1 cellular context compared by ENCODE assay signal in the genomic region with DNA sequence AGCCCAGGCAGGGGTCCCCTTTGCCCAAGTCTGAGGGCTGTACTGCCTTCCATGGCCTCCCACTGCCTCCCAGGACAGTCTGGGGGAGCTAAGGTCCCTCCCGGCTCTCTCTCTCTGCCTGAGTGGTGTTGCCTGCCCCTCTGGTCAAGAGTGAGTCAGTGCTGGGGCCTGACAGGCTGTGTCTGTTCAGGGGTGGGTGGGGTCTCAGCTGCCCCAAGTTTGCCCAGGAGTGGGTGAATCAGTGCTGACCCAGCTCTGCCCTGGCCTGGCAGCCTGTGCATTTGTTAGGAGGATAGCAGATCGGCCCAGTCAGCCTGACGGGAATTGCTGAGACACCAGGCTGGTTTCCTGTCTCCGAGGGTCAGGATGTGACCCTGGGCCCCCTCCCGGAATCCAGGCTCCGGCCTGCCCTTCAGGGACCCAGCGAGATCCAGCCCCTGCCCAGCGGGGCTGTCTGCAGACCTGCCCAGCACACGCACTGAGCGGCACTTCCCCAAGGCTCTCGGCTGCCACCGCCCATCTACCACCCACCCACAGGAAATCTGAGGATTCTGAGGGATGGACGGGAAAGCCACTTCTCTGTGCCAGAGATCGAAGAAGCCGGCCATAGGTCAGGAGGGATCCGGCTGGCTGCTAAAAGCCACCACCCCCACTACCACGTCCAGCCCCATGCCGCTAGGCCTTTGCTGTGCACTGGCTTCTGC.
TF ChIP-seq lines count a peak whose summit lies in the region.

No MANE protein-coding gene starts in this region.

TF ChIP-seq in HepG2, 621 proteins besides CTCF, POLR2A, EP300 and RAD21 (continued from another document and continues in another):
- TF ChIP-seq, protein P1, sequence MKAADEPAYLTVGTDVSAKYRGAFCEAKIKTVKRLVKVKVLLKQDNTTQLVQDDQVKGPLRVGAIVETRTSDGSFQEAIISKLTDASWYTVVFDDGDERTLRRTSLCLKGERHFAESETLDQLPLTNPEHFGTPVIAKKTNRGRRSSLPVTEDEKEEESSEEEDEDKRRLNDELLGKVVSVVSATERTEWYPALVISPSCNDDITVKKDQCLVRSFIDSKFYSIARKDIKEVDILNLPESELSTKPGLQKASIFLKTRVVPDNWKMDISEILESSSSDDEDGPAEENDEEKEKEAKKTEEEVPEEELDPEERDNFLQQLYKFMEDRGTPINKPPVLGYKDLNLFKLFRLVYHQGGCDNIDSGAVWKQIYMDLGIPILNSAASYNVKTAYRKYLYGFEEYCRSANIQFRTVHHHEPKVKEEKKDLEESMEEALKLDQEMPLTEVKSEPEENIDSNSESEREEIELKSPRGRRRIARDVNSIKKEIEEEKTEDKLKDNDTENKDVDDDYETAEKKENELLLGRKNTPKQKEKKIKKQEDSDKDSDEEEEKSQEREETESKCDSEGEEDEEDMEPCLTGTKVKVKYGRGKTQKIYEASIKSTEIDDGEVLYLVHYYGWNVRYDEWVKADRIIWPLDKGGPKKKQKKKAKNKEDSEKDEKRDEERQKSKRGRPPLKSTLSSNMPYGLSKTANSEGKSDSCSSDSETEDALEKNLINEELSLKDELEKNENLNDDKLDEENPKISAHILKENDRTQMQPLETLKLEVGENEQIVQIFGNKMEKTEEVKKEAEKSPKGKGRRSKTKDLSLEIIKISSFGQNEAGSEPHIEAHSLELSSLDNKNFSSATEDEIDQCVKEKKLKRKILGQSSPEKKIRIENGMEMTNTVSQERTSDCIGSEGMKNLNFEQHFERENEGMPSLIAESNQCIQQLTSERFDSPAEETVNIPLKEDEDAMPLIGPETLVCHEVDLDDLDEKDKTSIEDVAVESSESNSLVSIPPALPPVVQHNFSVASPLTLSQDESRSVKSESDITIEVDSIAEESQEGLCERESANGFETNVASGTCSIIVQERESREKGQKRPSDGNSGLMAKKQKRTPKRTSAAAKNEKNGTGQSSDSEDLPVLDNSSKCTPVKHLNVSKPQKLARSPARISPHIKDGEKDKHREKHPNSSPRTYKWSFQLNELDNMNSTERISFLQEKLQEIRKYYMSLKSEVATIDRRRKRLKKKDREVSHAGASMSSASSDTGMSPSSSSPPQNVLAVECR (CRISPR knock-in tag; IDR thresholded peaks at IDR 0.05; ENCODE audit: borderline replicate concordance): no peak
- TF ChIP-seq, protein P2, sequence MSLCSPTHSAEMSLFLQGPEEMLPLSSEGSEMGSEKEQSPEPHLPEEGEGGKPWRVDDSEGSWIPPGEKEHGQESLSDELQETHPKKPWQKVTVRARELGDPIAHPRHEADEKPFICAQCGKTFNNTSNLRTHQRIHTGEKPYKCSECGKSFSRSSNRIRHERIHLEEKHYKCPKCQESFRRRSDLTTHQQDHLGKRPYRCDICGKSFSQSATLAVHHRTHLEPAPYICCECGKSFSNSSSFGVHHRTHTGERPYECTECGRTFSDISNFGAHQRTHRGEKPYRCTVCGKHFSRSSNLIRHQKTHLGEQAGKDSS (CRISPR knock-in tag; IDR thresholded peaks at IDR 0.05; ENCODE audit: borderline replicate concordance, low read depth): 0 out of 2 replicates have a peak, but pooled peaks have one; percentile 60
- no peak for TF ChIP-seq LBX2 (CRISPR knock-in tag; IDR thresholded peaks at IDR 0.05; ENCODE audit: borderline replicate concordance)
- no peak for TF ChIP-seq YEATS2 (CRISPR knock-in tag; IDR thresholded peaks at IDR 0.05; ENCODE audit: borderline replicate concordance)
- TF ChIP-seq, protein P3, sequence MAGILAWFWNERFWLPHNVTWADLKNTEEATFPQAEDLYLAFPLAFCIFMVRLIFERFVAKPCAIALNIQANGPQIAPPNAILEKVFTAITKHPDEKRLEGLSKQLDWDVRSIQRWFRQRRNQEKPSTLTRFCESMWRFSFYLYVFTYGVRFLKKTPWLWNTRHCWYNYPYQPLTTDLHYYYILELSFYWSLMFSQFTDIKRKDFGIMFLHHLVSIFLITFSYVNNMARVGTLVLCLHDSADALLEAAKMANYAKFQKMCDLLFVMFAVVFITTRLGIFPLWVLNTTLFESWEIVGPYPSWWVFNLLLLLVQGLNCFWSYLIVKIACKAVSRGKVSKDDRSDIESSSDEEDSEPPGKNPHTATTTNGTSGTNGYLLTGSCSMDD (CRISPR knock-in tag; IDR thresholded peaks at IDR 0.05): no peak
- no peak for TF ChIP-seq HMG20A (CRISPR knock-in tag; IDR thresholded peaks at IDR 0.05; ENCODE audit: borderline replicate concordance)
- no peak for TF ChIP-seq MTERF4 (CRISPR knock-in tag; IDR thresholded peaks at IDR 0.05)
- TF ChIP-seq FIP1L1 (IDR thresholded peaks at IDR 0.05; ENCODE audit: borderline replicate concordance, insufficient read depth, low read depth, low read length): no peak
- no peak for TF ChIP-seq THAP7 (CRISPR knock-in tag; IDR thresholded peaks at IDR 0.05)
- TF ChIP-seq JARID2 (CRISPR knock-in tag; IDR thresholded peaks at IDR 0.05; ENCODE audit: insufficient replicate concordance): no peak
- TF ChIP-seq ZNF766 (CRISPR knock-in tag; IDR thresholded peaks at IDR 0.05; ENCODE audit: borderline replicate concordance): no peak
- TF ChIP-seq TEF (CRISPR knock-in tag; IDR thresholded peaks at IDR 0.05): no peak
- TF ChIP-seq ZNF761 (CRISPR knock-in tag; conservative IDR thresholded peaks at IDR 0.05): no peak
- no peak for TF ChIP-seq ZNF18 (CRISPR knock-in tag; IDR thresholded peaks at IDR 0.05; ENCODE audit: insufficient replicate concordance)
- no peak for TF ChIP-seq USF2 (IDR thresholded peaks at IDR 0.05; ENCODE audit: low read depth, low read length)
- TF ChIP-seq USF2 (CRISPR knock-in tag; IDR thresholded peaks at IDR 0.05; ENCODE audit: borderline replicate concordance): no peak
- TF ChIP-seq KDM2A (CRISPR knock-in tag; IDR thresholded peaks at IDR 0.05; ENCODE audit: borderline replicate concordance, low read depth): peak; percentile 36; the same call in 1 of the 2 replicates
- TF ChIP-seq POLR2G (IDR thresholded peaks at IDR 0.05; ENCODE audit: low read depth, low read length): no peak
- no peak for TF ChIP-seq ZNF44 (CRISPR knock-in tag; IDR thresholded peaks at IDR 0.05)
- no peak for TF ChIP-seq ARNT (IDR thresholded peaks at IDR 0.05)
- TF ChIP-seq TEAD3 (CRISPR knock-in tag; optimal IDR thresholded peaks at IDR 0.05; ENCODE audit: borderline replicate concordance): peak; percentile 6
- TF ChIP-seq ZMYM4 (CRISPR knock-in tag; IDR thresholded peaks at IDR 0.05): no peak
- TF ChIP-seq FOXO4 (CRISPR knock-in tag; conservative IDR thresholded peaks at IDR 0.05): no peak
- TF ChIP-seq ZKSCAN5 (CRISPR knock-in tag; IDR thresholded peaks at IDR 0.05): no peak
- TF ChIP-seq, protein P4, sequence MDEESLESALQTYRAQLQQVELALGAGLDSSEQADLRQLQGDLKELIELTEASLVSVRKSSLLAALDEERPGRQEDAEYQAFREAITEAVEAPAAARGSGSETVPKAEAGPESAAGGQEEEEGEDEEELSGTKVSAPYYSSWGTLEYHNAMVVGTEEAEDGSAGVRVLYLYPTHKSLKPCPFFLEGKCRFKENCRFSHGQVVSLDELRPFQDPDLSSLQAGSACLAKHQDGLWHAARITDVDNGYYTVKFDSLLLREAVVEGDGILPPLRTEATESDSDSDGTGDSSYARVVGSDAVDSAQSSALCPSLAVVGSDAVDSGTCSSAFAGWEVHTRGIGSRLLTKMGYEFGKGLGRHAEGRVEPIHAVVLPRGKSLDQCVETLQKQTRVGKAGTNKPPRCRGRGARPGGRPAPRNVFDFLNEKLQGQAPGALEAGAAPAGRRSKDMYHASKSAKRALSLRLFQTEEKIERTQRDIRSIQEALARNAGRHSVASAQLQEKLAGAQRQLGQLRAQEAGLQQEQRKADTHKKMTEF (CRISPR knock-in tag; IDR thresholded peaks at IDR 0.05): no peak
- no peak for TF ChIP-seq PREB (CRISPR knock-in tag; IDR thresholded peaks at IDR 0.05)
- no peak for TF ChIP-seq BCL6 (CRISPR knock-in tag; IDR thresholded peaks at IDR 0.05)
- TF ChIP-seq SKI (IDR thresholded peaks at IDR 0.05; ENCODE audit: partially characterized antibody): no peak
- TF ChIP-seq, protein P5, sequence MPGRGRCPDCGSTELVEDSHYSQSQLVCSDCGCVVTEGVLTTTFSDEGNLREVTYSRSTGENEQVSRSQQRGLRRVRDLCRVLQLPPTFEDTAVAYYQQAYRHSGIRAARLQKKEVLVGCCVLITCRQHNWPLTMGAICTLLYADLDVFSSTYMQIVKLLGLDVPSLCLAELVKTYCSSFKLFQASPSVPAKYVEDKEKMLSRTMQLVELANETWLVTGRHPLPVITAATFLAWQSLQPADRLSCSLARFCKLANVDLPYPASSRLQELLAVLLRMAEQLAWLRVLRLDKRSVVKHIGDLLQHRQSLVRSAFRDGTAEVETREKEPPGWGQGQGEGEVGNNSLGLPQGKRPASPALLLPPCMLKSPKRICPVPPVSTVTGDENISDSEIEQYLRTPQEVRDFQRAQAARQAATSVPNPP (CRISPR knock-in tag; IDR thresholded peaks at IDR 0.05): no peak
- no peak for TF ChIP-seq MEIS1 (CRISPR knock-in tag; IDR thresholded peaks at IDR 0.05; ENCODE audit: borderline replicate concordance)
- no peak for TF ChIP-seq ZFP36L1 (CRISPR knock-in tag; IDR thresholded peaks at IDR 0.05)
- TF ChIP-seq ZNF431 (CRISPR knock-in tag; IDR thresholded peaks at IDR 0.05; ENCODE audit: borderline replicate concordance, low read depth): no peak
- TF ChIP-seq POLR2AphosphoS2 (IDR thresholded peaks at IDR 0.05; ENCODE audit: low read depth, low read length): no peak
